In genomic region chr14:81178063-81178462, GRCh38 we compare ENCODE assay signal across 11 cellular contexts. TPM values are rescaled to one million over a fixed set of nuclear protein-coding genes. Genes with fewer than 3 reads are reported as not detected.
DNase-seq lines count a peak whose midpoint lies in the region; ATAC-seq and TF ChIP-seq lines count a peak whose summit lies in the region.
"Had no signal": no experiment of that assay in that cellular context is flagged by ENCODE, and none has a peak within 500 bp of the region (broad histone marks: within the 10 kb centered on the region; RNA-seq: fewer than 3 reads in every experiment).

No MANE protein-coding gene starts in this region.

- peaks cover 7 to 45% (median 25%) of the 10 kb centered on the region in 4 donors for H3K4me1 ChIP-seq in stomach

- H3K4me3 ChIP-seq in stomach = peak overlapping the region in 1 of 4 donors; percentile 15
- H3K4me3 ChIP-seq: HAP-1, SK-N-MC had no signal

- no peak for TF ChIP-seq CTCF in stomach (IDR thresholded peaks at IDR 0.05)

- no peaks in the 10 kb centered on the region for H3K27me3 ChIP-seq in stomach

- no peaks in the 10 kb centered on the region for H3K27me3 Mint-ChIP-seq in T-helper 17 cell

- peak overlapping the region; percentile 3 for H3K27ac Mint-ChIP-seq in T-helper 17 cell

- intact Hi-C loops in stomach (cut with DNase I; ENCODE audit: low total_unique reads) = no loop called here

- peaks cover 19% of the 10 kb centered on the region for H3K4me1 Mint-ChIP-seq in T-helper 17 cell

- no peaks in the 10 kb centered on the region for H3K9me3 ChIP-seq in T-helper 17 cell (ENCODE audit: control insufficient read depth, low read length, poor library complexity, severe bottlenecking)
- no peaks in the 10 kb centered on the region for H3K9me3 ChIP-seq in stomach
- H3K9me3 ChIP-seq: HAP-1 had no signal

- TF ChIP-seq EP300 in stomach (IDR thresholded peaks at IDR 0.05) = no peak

- ATAC-seq in GM19452 (IDR thresholded peaks at IDR 0.05; ENCODE audit: unreplicated experiment) = peak; percentile 67
- peak; percentile 64 for ATAC-seq in HG03025 (IDR thresholded peaks at IDR 0.05; ENCODE audit: low FRiP score, unreplicated experiment)
- no peak for ATAC-seq in T-helper 17 cell

- H3K4me3 Mint-ChIP-seq in T-helper 17 cell = no peak overlapping the region

- H3K36me3 Mint-ChIP-seq in T-helper 17 cell (ENCODE audit: low read depth) = peaks cover 2% of the 10 kb centered on the region

- H3K27ac ChIP-seq in stomach = peak overlapping the region in 3 of 5 donors; percentile 40 to 64 (median 54)
- H3K27ac ChIP-seq: SK-N-MC had no signal

- TF ChIP-seq POLR2A in stomach (IDR thresholded peaks at IDR 0.05) = no peak

- DNase-seq in T-helper 17 cell = no peak
- DNase-seq in stomach = no peak
- DNase-seq in EL = no peak
- no peak for DNase-seq in HCEC 1CT
- no peak for DNase-seq in stimulated activated CD4-positive, alpha-beta T cell treated with anti-CD3 and anti-CD28 coated beads, Interleukin-4, amount 100 ng/mL, for 1 hour
- DNase-seq in ureter (ENCODE audit: low spot score) = no peak
- DNase-seq: NCI-H1436 had no signal

- H3K36me3 ChIP-seq in stomach = peaks cover 0 to 33% (median 19%) of the 10 kb centered on the region in 4 donors

RNA-seq across cellular contexts. Expression of gene GTF2A1, which starts 42.7 kb away (rescaled TPM):
- total RNA-seq in T-helper 17 cell = 10 to 100 TPM; 21.4 to 22.4 TPM
- 10 to 100 TPM in 3 of 5 donors, 1 to 10 TPM in 2; 2.0 to 73.5 (median 10.7) TPM for total RNA-seq in stomach
- 1 to 10 TPM; 4.7 to 7.9 (median 5.4) TPM for polyA plus RNA-seq in stomach
- 33.9 TPM for total RNA-seq in ureter
